Comparison of ENCODE assay signal across 9 cellular contexts in genomic region chr11:6627762-6628241, GRCh38. TPM values are rescaled to one million over a fixed set of nuclear protein-coding genes. Genes with fewer than 3 reads are reported as not detected.
DNase-seq lines count a peak whose midpoint lies in the region; ATAC-seq and TF ChIP-seq lines count a peak whose summit lies in the region.
"Had no signal": no experiment of that assay in that cellular context is flagged by ENCODE, and none has a peak within 500 bp of the region (broad histone marks: within the 10 kb centered on the region; RNA-seq: fewer than 3 reads in every experiment).

No MANE protein-coding gene starts in this region.

- H3K79me2 ChIP-seq in smooth muscle cell (ENCODE audit: low read depth), result no peaks in the 10 kb centered on the region

- TF ChIP-seq CTCF in coronary artery (IDR thresholded peaks at IDR 0.05), result no peak
- no peak for TF ChIP-seq CTCF in glutamatergic neuron (IDR thresholded peaks at IDR 0.05; ENCODE audit: partially characterized antibody, unreplicated experiment)
- no peak for TF ChIP-seq CTCF in smooth muscle cell (IDR thresholded peaks at IDR 0.05; ENCODE audit: borderline replicate concordance, insufficient read depth, poor library complexity, severe bottlenecking)

- peaks cover 9 to 10% of the 10 kb centered on the region in 2 donors for H3K4me1 Mint-ChIP-seq in effector memory CD8-positive, alpha-beta T cell (ENCODE audit: low read depth in 2 of 2)
- H3K4me1 Mint-ChIP-seq in glutamatergic neuron (ENCODE audit: low read depth, unreplicated experiment), result no peaks in the 10 kb centered on the region

- no peaks in the 10 kb centered on the region for H3K27me3 ChIP-seq in smooth muscle cell (ENCODE audit: low read depth)

- ATAC-seq in GM18519 (IDR thresholded peaks at IDR 0.05; ENCODE audit: low FRiP score, unreplicated experiment) (peak; percentile 54), GM21381 (IDR thresholded peaks at IDR 0.05; ENCODE audit: unreplicated experiment) (peak; percentile 56), HG03442 (IDR thresholded peaks at IDR 0.05; ENCODE audit: unreplicated experiment) (peak; percentile 63)
- peak; percentile 87 for ATAC-seq in effector memory CD8-positive, alpha-beta T cell (replicated peaks)

- H3K27ac ChIP-seq in coronary artery, result no peak overlapping the region
- no peak overlapping the region for H3K27ac ChIP-seq in smooth muscle cell (ENCODE audit: low read depth)

- H3F3A ChIP-seq in smooth muscle cell (ENCODE audit: low read depth), result no peaks in the 10 kb centered on the region

- H3K4me3 ChIP-seq in coronary artery (no peak overlapping the region), smooth muscle cell (no peak overlapping the region)

- H3K27ac Mint-ChIP-seq in effector memory CD8-positive, alpha-beta T cell, result peak overlapping the region; percentile 6 to 47
- no peak overlapping the region for H3K27ac Mint-ChIP-seq in glutamatergic neuron (ENCODE audit: unreplicated experiment)

- H3K36me3 Mint-ChIP-seq in effector memory CD8-positive, alpha-beta T cell (ENCODE audit: insufficient read depth), result peaks cover 5% of the 10 kb centered on the region
- H3K36me3 Mint-ChIP-seq in glutamatergic neuron (ENCODE audit: unreplicated experiment), result peaks cover 32% of the 10 kb centered on the region

- no peaks in the 10 kb centered on the region for H3K36me3 ChIP-seq in smooth muscle cell (ENCODE audit: low read depth)

- DNase-seq in effector memory CD8-positive, alpha-beta T cell, result no peak
- DNase-seq in GDM1 (lab: John Stamatoyannopoulos, UW) (no peak), coronary artery (ENCODE audit: low spot score) (no peak), glutamatergic neuron (no peak), smooth muscle cell (lab: John Stamatoyannopoulos, UW; ENCODE audit: unreplicated experiment) (no peak)
- DNase-seq: NCI-H524 had no signal

- no peaks in the 10 kb centered on the region for H3K27me3 Mint-ChIP-seq in effector memory CD8-positive, alpha-beta T cell
- H3K27me3 Mint-ChIP-seq in glutamatergic neuron (ENCODE audit: unreplicated experiment), result peaks cover 20% of the 10 kb centered on the region

- H2AFZ ChIP-seq in smooth muscle cell (ENCODE audit: low read depth), result no peak overlapping the region

- no peaks in the 10 kb centered on the region for H3K9me3 Mint-ChIP-seq in effector memory CD8-positive, alpha-beta T cell
- peaks cover 4% of the 10 kb centered on the region for H3K9me3 Mint-ChIP-seq in glutamatergic neuron (ENCODE audit: unreplicated experiment)

- 96% methylated on average over 2 of the region's 2 CpGs for WGBS in smooth muscle cell (ENCODE audit: low lambda C conversion rate)

- no peaks in the 10 kb centered on the region for H4K20me1 ChIP-seq in smooth muscle cell (ENCODE audit: low read depth)

- no peaks in the 10 kb centered on the region for H3K9me3 ChIP-seq in smooth muscle cell (replicated peaks; ENCODE audit: low read depth)

- H3K4me1 ChIP-seq in smooth muscle cell (ENCODE audit: low read depth), result no peaks in the 10 kb centered on the region

- no peak overlapping the region for H3K9ac ChIP-seq in smooth muscle cell (ENCODE audit: low read depth)

- H3K4me3 Mint-ChIP-seq in effector memory CD8-positive, alpha-beta T cell, result peak overlapping the region; percentile 17 to 47
- H3K4me3 Mint-ChIP-seq in glutamatergic neuron (ENCODE audit: unreplicated experiment), result no peak overlapping the region

- H3K4me2 ChIP-seq in smooth muscle cell, result no peak overlapping the region

RNA-seq across cellular contexts. Expression of gene TPP1, which starts 8.6 kb away (rescaled TPM):
- total RNA-seq in glutamatergic neuron (ENCODE audit: unreplicated experiment) (37.7 TPM), smooth muscle cell (21.6 and 37.3 TPM in 2 replicates)
- 54.1 and 55.4 TPM in 2 replicates for polyA plus RNA-seq in smooth muscle cell

RNA-seq across cellular contexts. Expression of gene TAF10, which starts 15.8 kb away (rescaled TPM):
- total RNA-seq in glutamatergic neuron (ENCODE audit: unreplicated experiment), result 124 TPM
- total RNA-seq in smooth muscle cell, result 67.9 and 83.3 TPM in 2 replicates
- polyA plus RNA-seq in smooth muscle cell, result 373 and 378 TPM in 2 replicates

RNA-seq across cellular contexts. Expression of gene ILK, which starts 24.2 kb away (rescaled TPM):
- total RNA-seq in glutamatergic neuron (ENCODE audit: unreplicated experiment), result 168 TPM
- 138 and 166 TPM in 2 replicates for total RNA-seq in smooth muscle cell
- polyA plus RNA-seq in smooth muscle cell, result 236 and 238 TPM in 2 replicates

RNA-seq across cellular contexts. Expression of gene RRP8, which starts 24.4 kb away (rescaled TPM):
- total RNA-seq in glutamatergic neuron (ENCODE audit: unreplicated experiment) (16.2 TPM), smooth muscle cell (10.2 and 13.5 TPM in 2 replicates)
- 23.5 and 24.9 TPM in 2 replicates for polyA plus RNA-seq in smooth muscle cell

RNA-seq across cellular contexts. Expression of gene DCHS1, which starts 27.8 kb away (rescaled TPM):
- total RNA-seq in glutamatergic neuron (ENCODE audit: unreplicated experiment) (91.5 TPM), smooth muscle cell (25.1 and 34.2 TPM in 2 replicates)
- 21.0 and 24.5 TPM in 2 replicates for polyA plus RNA-seq in smooth muscle cell
